18 cellular contexts compared by ENCODE assay signal in the genomic region with DNA sequence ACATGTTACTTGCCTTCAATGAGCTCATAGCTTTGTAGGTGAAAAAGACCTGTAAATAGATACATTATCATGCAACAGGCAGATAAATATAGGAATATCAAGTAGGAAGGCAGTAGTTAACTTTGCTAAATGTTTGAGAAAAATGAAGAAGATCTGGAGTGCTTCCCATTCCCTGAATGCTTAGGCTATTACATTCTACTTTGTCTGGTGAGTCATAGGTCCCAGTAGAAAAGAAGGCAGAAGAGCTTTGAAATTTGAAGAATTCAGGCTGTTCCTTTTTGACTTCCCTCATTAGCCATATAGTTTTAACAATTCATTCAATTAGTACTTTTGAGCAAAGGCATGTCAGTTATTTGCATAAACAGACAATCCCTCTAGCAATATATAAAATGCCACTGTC.
A peak's percentile ranks its signal among the peaks of the same experiment; 100 is the strongest.
DNase-seq lines count a peak whose midpoint lies in the region; ATAC-seq and TF ChIP-seq lines count a peak whose summit lies in the region.
"Had no signal": no experiment of that assay in that cellular context is flagged by ENCODE, and none has a peak within 500 bp of the region (broad histone marks: within the 10 kb centered on the region; RNA-seq: fewer than 3 reads in every experiment).

No MANE protein-coding gene starts in this region.

- TF ChIP-seq CTCF in osteocyte (IDR thresholded peaks at IDR 0.05): no peak

- peaks cover 4% of the 10 kb centered on the region for H3K9me3 Mint-ChIP-seq in osteocyte (ENCODE audit: unreplicated experiment)

- peak overlapping the region; percentile 60 for H3K27ac Mint-ChIP-seq in osteocyte (ENCODE audit: unreplicated experiment)
- H3K27ac Mint-ChIP-seq: CD14-positive monocyte had no signal

- no peaks in the 10 kb centered on the region for H3K36me3 Mint-ChIP-seq in osteocyte (ENCODE audit: unreplicated experiment)
- H3K36me3 Mint-ChIP-seq: CD14-positive monocyte had no signal

- DNase-seq in EH (ENCODE audit: low read depth) (peak; percentile 82), RPMI7951 (ENCODE audit: low read depth) (peak; percentile 3), fibroblast of peridontal ligament (ENCODE audit: extremely low read depth) (peak; percentile 80), osteocyte (ENCODE audit: extremely low spot score, unreplicated experiment) (no peak), NOMO-1 treated with dmso at 0.1 percent for 144 hours (lab: John Stamatoyannopoulos, UW; ENCODE audit: unreplicated experiment) (no peak)
- DNase-seq: activated CD4-positive, CD25-positive, alpha-beta regulatory T cell; adrenal gland; effector CD8-positive, alpha-beta T cell; GF-D8; head of caudate nucleus; Karpas-422; NCI-H2081 treated with DMSO at 0.1 percent for 48 hours; posterior cingulate gyrus; stimulated activated CD4-positive, alpha-beta T cell treated with anti-CD3 and anti-CD28 coated beads, Interleukin-2, amount 100 ng/mL, for 24 hours had no signal

- peaks cover 43% of the 10 kb centered on the region for H3K4me1 Mint-ChIP-seq in osteocyte (ENCODE audit: unreplicated experiment)
- H3K4me1 Mint-ChIP-seq: CD14-positive monocyte had no signal

- H3K27me3 Mint-ChIP-seq in osteocyte (ENCODE audit: unreplicated experiment): no peaks in the 10 kb centered on the region

- no peak overlapping the region for H3K4me3 Mint-ChIP-seq in osteocyte (ENCODE audit: unreplicated experiment)
- H3K4me3 Mint-ChIP-seq: CD14-positive monocyte had no signal

- no peak for ATAC-seq in HG02798 (IDR thresholded peaks at IDR 0.05; ENCODE audit: poor library complexity, unreplicated experiment)
- ATAC-seq in HG03342 (IDR thresholded peaks at IDR 0.05; ENCODE audit: unreplicated experiment): no peak
- no peak for ATAC-seq in HG03571 (IDR thresholded peaks at IDR 0.05; ENCODE audit: unreplicated experiment)

Comparison
In these comparisons a context has a peak if more than half of its experiments do, and no peak if none do; other contexts are left out.
1. DNase-seq: peak in EH (single experiment), RPMI7951 (single experiment) and fibroblast of peridontal ligament (single experiment); none in osteocyte (single experiment) and NOMO-1 treated with dmso at 0.1 percent for 144 hours (single experiment).